ENCODE assay signal across 15 cellular contexts in genomic region chr12:62332598-62332997, GRCh38.
DNase-seq lines count a peak whose midpoint lies in the region; ATAC-seq, FAIRE-seq and TF ChIP-seq lines count a peak whose summit lies in the region.
"Had no signal": no experiment of that assay in that cellular context is flagged by ENCODE, and none has a peak within 500 bp of the region (broad histone marks: within the 10 kb centered on the region; RNA-seq: fewer than 3 reads in every experiment).

No MANE protein-coding gene starts in this region.

- no peak for ATAC-seq in K562
- ATAC-seq in HG02571 (IDR thresholded peaks at IDR 0.05; ENCODE audit: unreplicated experiment), result no peak
- ATAC-seq in pancreas, result no peak
- ATAC-seq: mucosa of descending colon; stimulated activated naive CD8-positive, alpha-beta T cell treated with anti-CD3 and anti-CD28 coated beads, Interleukin-15, amount 100 ng/mL, for 72 hours had no signal

- no peaks in the 10 kb centered on the region; the same call in 1 of the 2 replicates for H3K27me3 Mint-ChIP-seq in HFFc6 (ENCODE audit: insufficient read depth)
- H3K27me3 Mint-ChIP-seq: CD4-positive, alpha-beta memory T cell; stimulated activated naive CD8-positive, alpha-beta T cell treated with anti-CD3 and anti-CD28 coated beads, Interleukin-15, amount 100 ng/mL, for 72 hours had no signal

- TF ChIP-seq RAD21 in K562 (CRISPR knock-in tag; conservative IDR thresholded peaks at IDR 0.05 in 1 of 2, IDR thresholded peaks at IDR 0.05 in 1 of 2), result no peak

- H3K4me1 ChIP-seq in K562 (replicated peaks in 1 of 2; ENCODE audit: control insufficient read depth in 2 of 2, insufficient read depth in 2 of 2, low read length in 2 of 2) (no peaks in the 10 kb centered on the region), SJCRH30 (no peaks in the 10 kb centered on the region), BE2C (peaks cover 4% of the 10 kb centered on the region; the same call in 1 of the 2 replicates), pancreas (no peaks in the 10 kb centered on the region)

- H4K20me1 ChIP-seq in K562 (replicated peaks; ENCODE audit: control insufficient read depth, insufficient read depth, low read length), result no peaks in the 10 kb centered on the region

- H3K4me3 Mint-ChIP-seq in HFFc6, result peak overlapping the region; percentile 24; the same call in 1 of the 2 replicates
- H3K4me3 Mint-ChIP-seq: CD4-positive, alpha-beta memory T cell; stimulated activated naive CD8-positive, alpha-beta T cell treated with anti-CD3 and anti-CD28 coated beads, Interleukin-15, amount 100 ng/mL, for 72 hours had no signal

- H3K27ac Mint-ChIP-seq in HFFc6, result peak overlapping the region; percentile 42

- intact Hi-C loops in K562 (cut with micrococcal nuclease) (no loop called here), pancreas (cut with DNase I) (no loop called here)

- H3K27ac ChIP-seq in K562 (ENCODE audit: extremely low read depth, low read depth, low read length), result no peak overlapping the region
- no peak overlapping the region for H3K27ac ChIP-seq in SJCRH30
- H3K27ac ChIP-seq in pancreas, result no peak overlapping the region

- no peak for FAIRE-seq in K562 (lab: Jason Lieb, UNC)
- no peak for FAIRE-seq in pancreas (lab: Jason Lieb, UNC)

- DNase-seq in AG08396 (ENCODE audit: low spot score) (peak; percentile 27), HFFc6 (peak; percentile 83), K562 (ENCODE audit: extremely low read depth in 1 of 4, low spot score in 3 of 4) (no peak), kidney epithelial cell (ENCODE audit: low read depth) (peak; percentile 10), SJCRH30 (no peak), BE2C (no peak), pancreas (no peak)
- DNase-seq: activated CD4-positive, alpha-beta T cell treated with anti-CD3 and anti-CD28 coated beads for 48 hours; caudate nucleus; CD4-positive, alpha-beta memory T cell; MM.1S; mucosa of descending colon; right cardiac atrium; stimulated activated naive CD8-positive, alpha-beta T cell treated with anti-CD3 and anti-CD28 coated beads, Interleukin-15, amount 100 ng/mL, for 72 hours had no signal

- H3K4me2 ChIP-seq in K562 (ENCODE audit: insufficient read depth, low read length), result no peak overlapping the region

- TF ChIP-seq CTCF in HFFc6 (IDR thresholded peaks at IDR 0.05), result no peak
- TF ChIP-seq CTCF in K562 (IDR thresholded peaks at IDR 0.05 in 2 of 3, conservative IDR thresholded peaks at IDR 0.05 in 1 of 3; ENCODE audit: insufficient read depth in 2 of 3, low read depth in 1 of 3, low read length in 3 of 3), result no peak
- TF ChIP-seq CTCF in kidney epithelial cell (IDR thresholded peaks at IDR 0.05; ENCODE audit: insufficient read depth, low read length, poor library complexity, severe bottlenecking), result no peak
- no peak for TF ChIP-seq CTCF in BE2C (IDR thresholded peaks at IDR 0.05; ENCODE audit: low read depth, low read length)
- TF ChIP-seq CTCF in pancreas (IDR thresholded peaks at IDR 0.05), result no peak

- CTCF ChIA-PET in K562 (lab: Yijun Ruan, JAX; ENCODE audit: low intra/inter-chr PET ratio), result no interaction called here

- no peaks in the 10 kb centered on the region for H3K9me1 ChIP-seq in K562 (ENCODE audit: control insufficient read depth, insufficient read depth, low read length)

- BruUV-seq in K562 (replicated peaks; lab: Mats Ljungman, UMichigan), result no TSS peak

- POLR2A ChIA-PET in K562 (lab: Yijun Ruan, JAX), result interaction anchor here (0.7 to 2.4 kb wide), 2 partner anchors 11 to 1162 kb away, joined by 3 to 7 read pairs; no protein-coding TSS in a partner anchor

- H3K4me3 ChIP-seq in K562 (no peak overlapping the region), kidney epithelial cell (ENCODE audit: low read depth, low read length) (no peak overlapping the region), SJCRH30 (no peak overlapping the region), BE2C (ENCODE audit: low read depth, low read length) (no peak overlapping the region), pancreas (no peak overlapping the region)
- H3K4me3 ChIP-seq: mucosa of descending colon had no signal

- H3K9ac ChIP-seq in K562 (ENCODE audit: insufficient read depth in 1 of 2, low read depth in 2 of 2, low read length in 2 of 2), result no peak overlapping the region

- in situ Hi-C loops in K562 (cut with MboI), result no loop called here

- peaks cover 28% of the 10 kb centered on the region for H3K36me3 Mint-ChIP-seq in HFFc6 (ENCODE audit: low read depth)

- H3K9me3 ChIP-seq in K562 (replicated peaks; ENCODE audit: control insufficient read depth, insufficient read depth, low read depth, low read length) (0 out of 2 replicates have a peak, but pooled peaks cover 2% of the 10 kb centered on the region), SJCRH30 (replicated peaks) (no peaks in the 10 kb centered on the region), BE2C (no peaks in the 10 kb centered on the region), pancreas (no peaks in the 10 kb centered on the region)

- 0 out of 2 replicates have a peak, but pooled peaks have one; percentile 3 for TF ChIP-seq POLR2A in K562 (conservative IDR thresholded peaks at IDR 0.05)

- H3K79me2 ChIP-seq in K562 (ENCODE audit: control insufficient read depth, insufficient read depth, low read length), result peaks cover 95% of the 10 kb centered on the region

- peaks cover 1% of the 10 kb centered on the region for H3K9me3 Mint-ChIP-seq in HFFc6
- H3K9me3 Mint-ChIP-seq: stimulated activated naive CD8-positive, alpha-beta T cell treated with anti-CD3 and anti-CD28 coated beads, Interleukin-15, amount 100 ng/mL, for 72 hours had no signal

- H3K4me1 Mint-ChIP-seq in HFFc6 (ENCODE audit: low read depth), result peaks cover 24% of the 10 kb centered on the region

- no peak for TF ChIP-seq EP300 in K562 (IDR thresholded peaks at IDR 0.05; ENCODE audit: low read length)

- no peak overlapping the region for H2AFZ ChIP-seq in K562 (ENCODE audit: low read depth, low read length)

- 100% methylated on average over 1 of the region's 1 CpG for WGBS in K562 (ENCODE audit: insufficient coverage, low coverage, missing lambda C conversion rate)
- 72 to 75% methylated on average over 1 of the region's 1 CpG for WGBS in pancreas, 2 donors

- H3K27me3 ChIP-seq in K562 (ENCODE audit: control insufficient read depth in 2 of 2, insufficient read depth in 2 of 2, low read length in 2 of 2) (no peaks in the 10 kb centered on the region), kidney epithelial cell (ENCODE audit: control insufficient read depth, insufficient read depth, low read length) (no peaks in the 10 kb centered on the region), SJCRH30 (no peaks in the 10 kb centered on the region), BE2C (no peaks in the 10 kb centered on the region), pancreas (no peaks in the 10 kb centered on the region)

- peaks cover 88% of the 10 kb centered on the region for H3K36me3 ChIP-seq in K562 (ENCODE audit: control insufficient read depth, insufficient read depth, low read length)
- H3K36me3 ChIP-seq in kidney epithelial cell (ENCODE audit: control insufficient read depth, insufficient read depth, low read length), result no peaks in the 10 kb centered on the region
- no peaks in the 10 kb centered on the region for H3K36me3 ChIP-seq in SJCRH30
- no peaks in the 10 kb centered on the region; the same call in 1 of the 2 replicates for H3K36me3 ChIP-seq in BE2C
- H3K36me3 ChIP-seq in pancreas, result no peaks in the 10 kb centered on the region

TF ChIP-seq in K562, 482 proteins besides CTCF, POLR2A, EP300 and RAD21:
- TF ChIP-seq MEF2D (tag; conservative IDR thresholded peaks at IDR 0.05; ENCODE audit: low read depth) (no peak), MEF2A (IDR thresholded peaks at IDR 0.05; ENCODE audit: control insufficient read depth, low read depth, low read length) (no peak), ZNF431 (CRISPR knock-in tag; IDR thresholded peaks at IDR 0.05) (no peak), PURB (CRISPR knock-in tag; IDR thresholded peaks at IDR 0.05; ENCODE audit: low read depth) (no peak)

Comparison
In these comparisons a context has a peak if more than half of its experiments do, and no peak if none do; other contexts are left out.
1. DNase-seq: peak in AG08396 (single experiment), HFFc6 (single experiment) and kidney epithelial cell (single experiment); none in K562 (0 of 4), SJCRH30 (0 of 2), BE2C (single experiment) and pancreas (0 of 6).